Comparison of ENCODE assay signal across 11 cellular contexts in the genomic region with DNA sequence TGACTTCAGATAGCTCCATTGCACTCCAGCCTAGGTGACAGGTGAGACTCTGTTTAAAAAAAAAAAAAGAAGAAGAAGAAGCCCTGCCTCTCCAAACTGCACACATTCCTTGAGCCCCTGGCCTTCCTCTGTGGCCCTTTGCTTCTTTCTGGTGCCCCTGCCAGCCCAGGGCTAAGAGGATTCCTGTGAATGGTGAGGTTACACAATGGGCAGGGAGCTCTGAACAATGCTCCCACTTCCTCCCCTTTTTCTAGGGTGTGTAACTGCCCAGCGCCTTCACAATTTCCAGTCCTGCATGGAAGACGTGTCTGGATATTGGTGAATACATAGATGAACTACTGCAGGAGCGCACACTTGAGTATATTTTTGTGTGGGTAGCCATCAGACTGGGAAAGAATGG. TPM values are rescaled to one million over a fixed set of nuclear protein-coding genes. Genes with fewer than 3 reads are reported as not detected.
"Had no signal": no experiment of that assay in that cellular context is flagged by ENCODE, and none has a peak within 500 bp of the region (broad histone marks: within the 10 kb centered on the region; RNA-seq: fewer than 3 reads in every experiment).

No MANE protein-coding gene starts in this region.

- H3K4me3 ChIP-seq: tibial nerve had no signal

- H3K27ac Mint-ChIP-seq: activated B cell treated with CpG ODN at 0.5 μM for 24 hours; activated CD4-positive, alpha-beta T cell treated with anti-CD3 and anti-CD28 coated beads, Interleukin-2, amount 10 ng/mL, durations not matched to agents 24 days and 14 days; activated naive CD8-positive, alpha-beta T cell; brain; effector memory CD8-positive, alpha-beta T cell; stimulated activated memory B cell treated with anti-CD40 and anti-IgM and Interleukin-4, amounts not matched to agents 10 μg/mL and 1 μg/mL and 100 μg/mL, for 72 hours; T-helper 17 cell had no signal

- H3K27me3 ChIP-seq: tibial nerve had no signal

- H3K36me3 Mint-ChIP-seq: activated naive CD8-positive, alpha-beta T cell; brain; stimulated activated memory B cell treated with anti-CD40 and anti-IgM and Interleukin-4, amounts not matched to agents 10 μg/mL and 1 μg/mL and 100 μg/mL, for 72 hours had no signal

- H3K27ac ChIP-seq: tibial nerve had no signal

- H3K9me3 Mint-ChIP-seq: activated CD4-positive, alpha-beta T cell treated with anti-CD3 and anti-CD28 coated beads, Interleukin-2, amount 10 ng/mL, durations not matched to agents 24 days and 14 days; effector memory CD8-positive, alpha-beta T cell had no signal

- ATAC-seq: SK-N-SH treated with all-trans-retinoic acid at 6 μM for 48 hours; stimulated activated memory B cell treated with anti-CD40 and anti-IgM and Interleukin-4, amounts not matched to agents 10 μg/mL and 1 μg/mL and 100 μg/mL, for 72 hours had no signal

- DNase-seq: activated B cell treated with CpG ODN at 0.5 μM for 24 hours; activated T-cell treated with anti-CD3 and anti-CD28 coated beads, Interleukin-2, amount 50 U/mL, for 1 hour; stimulated activated CD4-positive, alpha-beta T cell treated with anti-CD3 and anti-CD28 coated beads, Interleukin-1b, Interleukin-23, amount 100 ng/mL, for 48 hours; T-helper 17 cell had no signal

- H3K4me3 Mint-ChIP-seq: activated B cell treated with CpG ODN at 0.5 μM for 24 hours; activated CD4-positive, alpha-beta T cell treated with anti-CD3 and anti-CD28 coated beads, Interleukin-2, amount 10 ng/mL, durations not matched to agents 24 days and 14 days; activated naive CD8-positive, alpha-beta T cell; effector memory CD8-positive, alpha-beta T cell; stimulated activated memory B cell treated with anti-CD40 and anti-IgM and Interleukin-4, amounts not matched to agents 10 μg/mL and 1 μg/mL and 100 μg/mL, for 72 hours; T-helper 17 cell had no signal

RNA-seq across cellular contexts. Expression of gene AMOTL2, which starts 3.6 kb away (rescaled TPM):
- total RNA-seq: activated B cell treated with CpG ODN at 0.5 μM for 24 hours; activated CD4-positive, alpha-beta T cell treated with anti-CD3 and anti-CD28 coated beads, Interleukin-2, amount 10 ng/mL, durations not matched to agents 24 days and 14 days; T-helper 17 cell had no signal
